1 cellular context compared by ENCODE assay signal in genomic region chr18:26821181-26821580, GRCh38.
TF ChIP-seq lines count a peak whose summit lies in the region.

No MANE protein-coding gene starts in this region.

TF ChIP-seq in GM23338, 12 proteins besides CTCF, POLR2A, EP300 and RAD21 (continued from another document):
- no peak for TF ChIP-seq ZNF462 (CRISPR knock-in tag; IDR thresholded peaks at IDR 0.05)
TF ChIP-seq in GM23338: peak in this region for 0.
